Comparison of ENCODE assay signal across 1 cellular context in the genomic region with DNA sequence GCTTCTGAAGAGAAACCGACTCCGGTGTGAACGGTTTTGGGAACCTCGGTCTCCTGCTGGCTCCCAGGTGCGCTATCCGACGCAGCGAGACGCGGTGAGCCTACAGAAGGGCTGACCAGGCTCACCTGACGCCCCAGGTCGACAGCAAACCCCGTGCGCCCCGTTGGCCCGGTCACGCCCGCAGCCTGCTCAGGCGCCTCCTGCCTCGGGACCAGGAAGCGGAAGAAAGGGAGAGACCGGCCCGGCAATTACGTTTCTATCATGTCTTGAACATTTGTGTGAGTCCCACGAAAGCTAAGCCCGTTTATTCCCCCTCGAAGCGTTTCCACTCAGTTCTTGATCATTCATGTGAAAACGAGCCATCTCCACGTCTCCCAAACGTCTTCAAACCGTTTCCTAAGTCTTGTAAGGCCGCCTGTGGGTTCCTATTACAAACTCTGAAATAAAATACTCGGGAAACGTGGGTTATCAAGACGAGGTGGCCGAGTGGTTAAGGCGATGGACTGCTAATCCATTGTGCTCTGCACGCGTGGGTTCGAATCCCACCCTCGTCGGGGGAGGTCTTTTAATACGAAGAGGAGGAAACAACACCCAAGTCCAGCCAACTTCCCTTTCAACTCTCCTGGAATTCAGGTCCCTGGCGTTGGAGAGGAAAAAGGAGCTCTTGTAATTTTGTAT.
TF ChIP-seq lines count a peak whose summit lies in the region.

No MANE protein-coding gene starts in this region.

TF ChIP-seq in WTC11, 78 proteins besides CTCF, POLR2A, EP300 and RAD21 (continued from another document):
- TF ChIP-seq SP1 (CRISPR knock-in tag; conservative IDR thresholded peaks at IDR 0.05) (peak; percentile 61), ZNF232 (CRISPR knock-in tag; IDR thresholded peaks at IDR 0.05) (peak; percentile 51; the same call in 1 of the 2 replicates), RELA (CRISPR knock-in tag; IDR thresholded peaks at IDR 0.05; ENCODE audit: borderline replicate concordance) (no peak), ZNF263 (CRISPR knock-in tag; IDR thresholded peaks at IDR 0.05; ENCODE audit: low read depth) (no peak), PRRX2 (CRISPR knock-in tag; IDR thresholded peaks at IDR 0.05) (no peak), NFATC4 (CRISPR knock-in tag; IDR thresholded peaks at IDR 0.05) (no peak), NFE2L1 (CRISPR knock-in tag; IDR thresholded peaks at IDR 0.05) (0 out of 2 replicates have a peak, but pooled peaks have one; percentile 38), NFYB (CRISPR knock-in tag; conservative IDR thresholded peaks at IDR 0.05; ENCODE audit: low read depth) (no peak), JUN (CRISPR knock-in tag; IDR thresholded peaks at IDR 0.05) (no peak)
- TF ChIP-seq, protein P1, sequence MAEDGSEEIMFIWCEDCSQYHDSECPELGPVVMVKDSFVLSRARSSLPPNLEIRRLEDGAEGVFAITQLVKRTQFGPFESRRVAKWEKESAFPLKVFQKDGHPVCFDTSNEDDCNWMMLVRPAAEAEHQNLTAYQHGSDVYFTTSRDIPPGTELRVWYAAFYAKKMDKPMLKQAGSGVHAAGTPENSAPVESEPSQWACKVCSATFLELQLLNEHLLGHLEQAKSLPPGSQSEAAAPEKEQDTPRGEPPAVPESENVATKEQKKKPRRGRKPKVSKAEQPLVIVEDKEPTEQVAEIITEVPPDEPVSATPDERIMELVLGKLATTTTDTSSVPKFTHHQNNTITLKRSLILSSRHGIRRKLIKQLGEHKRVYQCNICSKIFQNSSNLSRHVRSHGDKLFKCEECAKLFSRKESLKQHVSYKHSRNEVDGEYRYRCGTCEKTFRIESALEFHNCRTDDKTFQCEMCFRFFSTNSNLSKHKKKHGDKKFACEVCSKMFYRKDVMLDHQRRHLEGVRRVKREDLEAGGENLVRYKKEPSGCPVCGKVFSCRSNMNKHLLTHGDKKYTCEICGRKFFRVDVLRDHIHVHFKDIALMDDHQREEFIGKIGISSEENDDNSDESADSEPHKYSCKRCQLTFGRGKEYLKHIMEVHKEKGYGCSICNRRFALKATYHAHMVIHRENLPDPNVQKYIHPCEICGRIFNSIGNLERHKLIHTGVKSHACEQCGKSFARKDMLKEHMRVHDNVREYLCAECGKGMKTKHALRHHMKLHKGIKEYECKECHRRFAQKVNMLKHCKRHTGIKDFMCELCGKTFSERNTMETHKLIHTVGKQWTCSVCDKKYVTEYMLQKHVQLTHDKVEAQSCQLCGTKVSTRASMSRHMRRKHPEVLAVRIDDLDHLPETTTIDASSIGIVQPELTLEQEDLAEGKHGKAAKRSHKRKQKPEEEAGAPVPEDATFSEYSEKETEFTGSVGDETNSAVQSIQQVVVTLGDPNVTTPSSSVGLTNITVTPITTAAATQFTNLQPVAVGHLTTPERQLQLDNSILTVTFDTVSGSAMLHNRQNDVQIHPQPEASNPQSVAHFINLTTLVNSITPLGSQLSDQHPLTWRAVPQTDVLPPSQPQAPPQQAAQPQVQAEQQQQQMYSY (CRISPR knock-in tag; IDR thresholded peaks at IDR 0.05): no peak
- TF ChIP-seq, protein P2, sequence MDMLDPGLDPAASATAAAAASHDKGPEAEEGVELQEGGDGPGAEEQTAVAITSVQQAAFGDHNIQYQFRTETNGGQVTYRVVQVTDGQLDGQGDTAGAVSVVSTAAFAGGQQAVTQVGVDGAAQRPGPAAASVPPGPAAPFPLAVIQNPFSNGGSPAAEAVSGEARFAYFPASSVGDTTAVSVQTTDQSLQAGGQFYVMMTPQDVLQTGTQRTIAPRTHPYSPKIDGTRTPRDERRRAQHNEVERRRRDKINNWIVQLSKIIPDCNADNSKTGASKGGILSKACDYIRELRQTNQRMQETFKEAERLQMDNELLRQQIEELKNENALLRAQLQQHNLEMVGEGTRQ (CRISPR knock-in tag; IDR thresholded peaks at IDR 0.05): peak; percentile 39; the same call in 1 of the 2 replicates
- TF ChIP-seq, protein P3, sequence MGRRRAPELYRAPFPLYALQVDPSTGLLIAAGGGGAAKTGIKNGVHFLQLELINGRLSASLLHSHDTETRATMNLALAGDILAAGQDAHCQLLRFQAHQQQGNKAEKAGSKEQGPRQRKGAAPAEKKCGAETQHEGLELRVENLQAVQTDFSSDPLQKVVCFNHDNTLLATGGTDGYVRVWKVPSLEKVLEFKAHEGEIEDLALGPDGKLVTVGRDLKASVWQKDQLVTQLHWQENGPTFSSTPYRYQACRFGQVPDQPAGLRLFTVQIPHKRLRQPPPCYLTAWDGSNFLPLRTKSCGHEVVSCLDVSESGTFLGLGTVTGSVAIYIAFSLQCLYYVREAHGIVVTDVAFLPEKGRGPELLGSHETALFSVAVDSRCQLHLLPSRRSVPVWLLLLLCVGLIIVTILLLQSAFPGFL (CRISPR knock-in tag; IDR thresholded peaks at IDR 0.05; ENCODE audit: borderline replicate concordance): no peak
- TF ChIP-seq, protein P4, sequence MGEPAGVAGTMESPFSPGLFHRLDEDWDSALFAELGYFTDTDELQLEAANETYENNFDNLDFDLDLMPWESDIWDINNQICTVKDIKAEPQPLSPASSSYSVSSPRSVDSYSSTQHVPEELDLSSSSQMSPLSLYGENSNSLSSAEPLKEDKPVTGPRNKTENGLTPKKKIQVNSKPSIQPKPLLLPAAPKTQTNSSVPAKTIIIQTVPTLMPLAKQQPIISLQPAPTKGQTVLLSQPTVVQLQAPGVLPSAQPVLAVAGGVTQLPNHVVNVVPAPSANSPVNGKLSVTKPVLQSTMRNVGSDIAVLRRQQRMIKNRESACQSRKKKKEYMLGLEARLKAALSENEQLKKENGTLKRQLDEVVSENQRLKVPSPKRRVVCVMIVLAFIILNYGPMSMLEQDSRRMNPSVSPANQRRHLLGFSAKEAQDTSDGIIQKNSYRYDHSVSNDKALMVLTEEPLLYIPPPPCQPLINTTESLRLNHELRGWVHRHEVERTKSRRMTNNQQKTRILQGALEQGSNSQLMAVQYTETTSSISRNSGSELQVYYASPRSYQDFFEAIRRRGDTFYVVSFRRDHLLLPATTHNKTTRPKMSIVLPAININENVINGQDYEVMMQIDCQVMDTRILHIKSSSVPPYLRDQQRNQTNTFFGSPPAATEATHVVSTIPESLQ (CRISPR knock-in tag; IDR thresholded peaks at IDR 0.05): no peak
- TF ChIP-seq, protein P5, sequence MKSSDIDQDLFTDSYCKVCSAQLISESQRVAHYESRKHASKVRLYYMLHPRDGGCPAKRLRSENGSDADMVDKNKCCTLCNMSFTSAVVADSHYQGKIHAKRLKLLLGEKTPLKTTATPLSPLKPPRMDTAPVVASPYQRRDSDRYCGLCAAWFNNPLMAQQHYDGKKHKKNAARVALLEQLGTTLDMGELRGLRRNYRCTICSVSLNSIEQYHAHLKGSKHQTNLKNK (CRISPR knock-in tag; IDR thresholded peaks at IDR 0.05): no peak
- TF ChIP-seq, protein P6, sequence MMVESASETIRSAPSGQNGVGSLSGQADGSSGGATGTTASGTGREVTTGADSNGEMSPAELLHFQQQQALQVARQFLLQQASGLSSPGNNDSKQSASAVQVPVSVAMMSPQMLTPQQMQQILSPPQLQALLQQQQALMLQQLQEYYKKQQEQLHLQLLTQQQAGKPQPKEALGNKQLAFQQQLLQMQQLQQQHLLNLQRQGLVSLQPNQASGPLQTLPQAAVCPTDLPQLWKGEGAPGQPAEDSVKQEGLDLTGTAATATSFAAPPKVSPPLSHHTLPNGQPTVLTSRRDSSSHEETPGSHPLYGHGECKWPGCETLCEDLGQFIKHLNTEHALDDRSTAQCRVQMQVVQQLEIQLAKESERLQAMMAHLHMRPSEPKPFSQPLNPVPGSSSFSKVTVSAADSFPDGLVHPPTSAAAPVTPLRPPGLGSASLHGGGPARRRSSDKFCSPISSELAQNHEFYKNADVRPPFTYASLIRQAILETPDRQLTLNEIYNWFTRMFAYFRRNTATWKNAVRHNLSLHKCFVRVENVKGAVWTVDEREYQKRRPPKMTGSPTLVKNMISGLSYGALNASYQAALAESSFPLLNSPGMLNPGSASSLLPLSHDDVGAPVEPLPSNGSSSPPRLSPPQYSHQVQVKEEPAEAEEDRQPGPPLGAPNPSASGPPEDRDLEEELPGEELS (CRISPR knock-in tag; IDR thresholded peaks at IDR 0.05): peak; percentile 77; the same call in 1 of the 2 replicates
- TF ChIP-seq, protein P7, sequence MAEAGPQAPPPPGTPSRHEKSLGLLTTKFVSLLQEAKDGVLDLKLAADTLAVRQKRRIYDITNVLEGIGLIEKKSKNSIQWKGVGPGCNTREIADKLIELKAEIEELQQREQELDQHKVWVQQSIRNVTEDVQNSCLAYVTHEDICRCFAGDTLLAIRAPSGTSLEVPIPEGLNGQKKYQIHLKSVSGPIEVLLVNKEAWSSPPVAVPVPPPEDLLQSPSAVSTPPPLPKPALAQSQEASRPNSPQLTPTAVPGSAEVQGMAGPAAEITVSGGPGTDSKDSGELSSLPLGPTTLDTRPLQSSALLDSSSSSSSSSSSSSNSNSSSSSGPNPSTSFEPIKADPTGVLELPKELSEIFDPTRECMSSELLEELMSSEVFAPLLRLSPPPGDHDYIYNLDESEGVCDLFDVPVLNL (CRISPR knock-in tag; IDR thresholded peaks at IDR 0.05; ENCODE audit: borderline replicate concordance, low read depth): no peak
- TF ChIP-seq, protein P8, sequence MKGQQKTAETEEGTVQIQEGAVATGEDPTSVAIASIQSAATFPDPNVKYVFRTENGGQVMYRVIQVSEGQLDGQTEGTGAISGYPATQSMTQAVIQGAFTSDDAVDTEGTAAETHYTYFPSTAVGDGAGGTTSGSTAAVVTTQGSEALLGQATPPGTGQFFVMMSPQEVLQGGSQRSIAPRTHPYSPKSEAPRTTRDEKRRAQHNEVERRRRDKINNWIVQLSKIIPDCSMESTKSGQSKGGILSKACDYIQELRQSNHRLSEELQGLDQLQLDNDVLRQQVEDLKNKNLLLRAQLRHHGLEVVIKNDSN (CRISPR knock-in tag; IDR thresholded peaks at IDR 0.05): no peak
- TF ChIP-seq, protein P9, sequence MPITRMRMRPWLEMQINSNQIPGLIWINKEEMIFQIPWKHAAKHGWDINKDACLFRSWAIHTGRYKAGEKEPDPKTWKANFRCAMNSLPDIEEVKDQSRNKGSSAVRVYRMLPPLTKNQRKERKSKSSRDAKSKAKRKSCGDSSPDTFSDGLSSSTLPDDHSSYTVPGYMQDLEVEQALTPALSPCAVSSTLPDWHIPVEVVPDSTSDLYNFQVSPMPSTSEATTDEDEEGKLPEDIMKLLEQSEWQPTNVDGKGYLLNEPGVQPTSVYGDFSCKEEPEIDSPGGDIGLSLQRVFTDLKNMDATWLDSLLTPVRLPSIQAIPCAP (CRISPR knock-in tag; IDR thresholded peaks at IDR 0.05): no peak
- TF ChIP-seq, protein P10, sequence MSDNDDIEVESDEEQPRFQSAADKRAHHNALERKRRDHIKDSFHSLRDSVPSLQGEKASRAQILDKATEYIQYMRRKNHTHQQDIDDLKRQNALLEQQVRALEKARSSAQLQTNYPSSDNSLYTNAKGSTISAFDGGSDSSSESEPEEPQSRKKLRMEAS (CRISPR knock-in tag; IDR thresholded peaks at IDR 0.05): peak; percentile 66; the same call in 1 of the 2 replicates
- TF ChIP-seq, protein P11, sequence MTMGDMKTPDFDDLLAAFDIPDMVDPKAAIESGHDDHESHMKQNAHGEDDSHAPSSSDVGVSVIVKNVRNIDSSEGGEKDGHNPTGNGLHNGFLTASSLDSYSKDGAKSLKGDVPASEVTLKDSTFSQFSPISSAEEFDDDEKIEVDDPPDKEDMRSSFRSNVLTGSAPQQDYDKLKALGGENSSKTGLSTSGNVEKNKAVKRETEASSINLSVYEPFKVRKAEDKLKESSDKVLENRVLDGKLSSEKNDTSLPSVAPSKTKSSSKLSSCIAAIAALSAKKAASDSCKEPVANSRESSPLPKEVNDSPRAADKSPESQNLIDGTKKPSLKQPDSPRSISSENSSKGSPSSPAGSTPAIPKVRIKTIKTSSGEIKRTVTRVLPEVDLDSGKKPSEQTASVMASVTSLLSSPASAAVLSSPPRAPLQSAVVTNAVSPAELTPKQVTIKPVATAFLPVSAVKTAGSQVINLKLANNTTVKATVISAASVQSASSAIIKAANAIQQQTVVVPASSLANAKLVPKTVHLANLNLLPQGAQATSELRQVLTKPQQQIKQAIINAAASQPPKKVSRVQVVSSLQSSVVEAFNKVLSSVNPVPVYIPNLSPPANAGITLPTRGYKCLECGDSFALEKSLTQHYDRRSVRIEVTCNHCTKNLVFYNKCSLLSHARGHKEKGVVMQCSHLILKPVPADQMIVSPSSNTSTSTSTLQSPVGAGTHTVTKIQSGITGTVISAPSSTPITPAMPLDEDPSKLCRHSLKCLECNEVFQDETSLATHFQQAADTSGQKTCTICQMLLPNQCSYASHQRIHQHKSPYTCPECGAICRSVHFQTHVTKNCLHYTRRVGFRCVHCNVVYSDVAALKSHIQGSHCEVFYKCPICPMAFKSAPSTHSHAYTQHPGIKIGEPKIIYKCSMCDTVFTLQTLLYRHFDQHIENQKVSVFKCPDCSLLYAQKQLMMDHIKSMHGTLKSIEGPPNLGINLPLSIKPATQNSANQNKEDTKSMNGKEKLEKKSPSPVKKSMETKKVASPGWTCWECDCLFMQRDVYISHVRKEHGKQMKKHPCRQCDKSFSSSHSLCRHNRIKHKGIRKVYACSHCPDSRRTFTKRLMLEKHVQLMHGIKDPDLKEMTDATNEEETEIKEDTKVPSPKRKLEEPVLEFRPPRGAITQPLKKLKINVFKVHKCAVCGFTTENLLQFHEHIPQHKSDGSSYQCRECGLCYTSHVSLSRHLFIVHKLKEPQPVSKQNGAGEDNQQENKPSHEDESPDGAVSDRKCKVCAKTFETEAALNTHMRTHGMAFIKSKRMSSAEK (CRISPR knock-in tag; IDR thresholded peaks at IDR 0.05; ENCODE audit: borderline replicate concordance): no peak
